ENCODE assay signal across 8 cellular contexts in the genomic region with DNA sequence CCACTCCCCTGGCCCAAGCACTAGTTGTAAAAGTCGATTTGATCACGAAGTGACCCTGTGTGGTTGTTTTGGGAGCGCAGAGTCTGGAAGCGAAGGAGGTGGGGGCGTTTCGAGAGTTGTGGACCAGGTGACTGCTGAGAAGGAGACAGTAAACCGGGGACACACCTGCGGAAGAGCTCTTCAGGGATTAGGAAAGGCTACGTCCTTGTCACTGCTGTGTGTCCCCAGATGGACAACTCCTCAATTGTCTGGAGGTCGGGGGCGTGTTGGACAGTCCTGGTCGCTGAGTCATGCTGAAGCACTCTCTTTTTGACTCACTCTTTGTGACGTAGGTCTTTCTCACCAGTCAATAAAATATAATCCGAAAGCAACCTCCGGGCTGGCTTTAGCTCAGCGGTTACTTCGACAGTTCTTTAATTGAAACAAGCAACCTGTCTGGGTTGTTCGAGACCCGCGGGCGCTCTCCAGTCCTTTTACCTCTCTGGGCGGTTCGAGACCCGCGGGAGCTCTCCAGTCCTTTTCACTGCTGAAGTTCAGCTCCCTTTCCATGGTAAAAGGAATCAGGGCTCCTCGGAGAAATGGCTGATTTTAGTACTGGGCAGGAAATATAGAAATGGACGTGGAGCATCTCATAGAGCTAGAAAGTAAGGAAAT. TPM values are rescaled to one million over a fixed set of nuclear protein-coding genes. Genes with fewer than 3 reads are reported as not detected.
DNase-seq lines count a peak whose midpoint lies in the region; ATAC-seq and TF ChIP-seq lines count a peak whose summit lies in the region.

No MANE protein-coding gene starts in this region.

- H3K4me1 Mint-ChIP-seq in nephron = peaks cover 5% of the 10 kb centered on the region

- peak; percentile 46 for DNase-seq in DMS153 treated with DMSO at 0.1 percent for 48 hours (lab: John Stamatoyannopoulos, UW; ENCODE audit: unreplicated experiment)
- peak; percentile 80 for DNase-seq in KG1 (lab: John Stamatoyannopoulos, UW)
- peak; percentile 95 for DNase-seq in RWPE1 (ENCODE audit: low spot score)
- DNase-seq in activated effector memory CD4-positive, alpha-beta T cell treated with anti-CD3 and anti-CD28 coated beads, Interleukin-2, amount 50 U/mL, for 16 hours = peak; percentile 92
- peak; percentile 96 for DNase-seq in fibroblast of the aortic adventitia (ENCODE audit: low read depth)
- DNase-seq in stimulated activated naive CD4-positive, alpha-beta T cell treated with Interleukin-2 at 50 U/mL for 16 hours (lab: John Stamatoyannopoulos, UW) = peak; percentile 77

- POLR2A ChIA-PET in RWPE1 (lab: Yijun Ruan, JAX; ENCODE audit: low non-redundant PET) = no interaction called here

- peak overlapping the region; percentile 88 for H3K27ac ChIP-seq in RWPE1

- peak overlapping the region; percentile 52 to 82 (median 55) for H3K27ac Mint-ChIP-seq in nephron

- H3K4me3 ChIP-seq in fibroblast of the aortic adventitia (ENCODE audit: low read depth, low read length) = peak overlapping the region; percentile 67

- TF ChIP-seq CTCF in RWPE1 (conservative IDR thresholded peaks at IDR 0.05; ENCODE audit: low read depth) (no peak), fibroblast of the aortic adventitia (IDR thresholded peaks at IDR 0.05; ENCODE audit: insufficient read depth, low read length) (no peak), nephron (IDR thresholded peaks at IDR 0.05; ENCODE audit: unreplicated experiment in 3 of 3) (no peak)

- peak overlapping the region; percentile 86 to 90 (median 89) for H3K4me3 Mint-ChIP-seq in nephron

- H3K9me3 Mint-ChIP-seq in nephron = peaks cover 5% of the 10 kb centered on the region

- ATAC-seq in GM21786 (IDR thresholded peaks at IDR 0.05; ENCODE audit: unreplicated experiment) = peak; percentile 94

- CTCF ChIA-PET in RWPE1 (lab: Yijun Ruan, JAX) = interaction anchor here (0.6 to 1.0 kb wide), 4 partner anchors 15 to 206 kb away, joined by 3 to 4 read pairs (median 4); no protein-coding TSS in a partner anchor

- peaks cover 5% of the 10 kb centered on the region for H3K27me3 Mint-ChIP-seq in nephron (ENCODE audit: low read depth)

- H3K36me3 Mint-ChIP-seq in nephron (ENCODE audit: low read depth) = peaks cover 15% of the 10 kb centered on the region

RNA-seq across cellular contexts. Expression of gene ZMAT2, which starts 10.8 kb away (rescaled TPM):
- 37.2 and 118 TPM in 2 replicates for total RNA-seq in fibroblast of the aortic adventitia (ENCODE audit: low replicate concordance)

RNA-seq across cellular contexts. Expression of gene HARS2, which starts 19.8 kb away (rescaled TPM):
- total RNA-seq in fibroblast of the aortic adventitia (ENCODE audit: low replicate concordance) = 22.7 and 39.0 TPM in 2 replicates

RNA-seq across cellular contexts. Expression of gene HARS1, which starts 19.9 kb away (rescaled TPM):
- total RNA-seq in fibroblast of the aortic adventitia (ENCODE audit: low replicate concordance) = 52.2 and 62.9 TPM in 2 replicates

RNA-seq across cellular contexts. Expression of gene DND1, which starts 37.6 kb away (rescaled TPM):
- 0.18 TPM in 1 of 2 replicates, not detected in the other for total RNA-seq in fibroblast of the aortic adventitia (ENCODE audit: low replicate concordance)

RNA-seq across cellular contexts. Expression of gene WDR55, which starts 46.3 kb away (rescaled TPM):
- 12.8 and 21.9 TPM in 2 replicates for total RNA-seq in fibroblast of the aortic adventitia (ENCODE audit: low replicate concordance)

Comparison
In these comparisons a context has a peak if more than half of its experiments do, and no peak if none do; other contexts are left out.
1. Peak in every context shown above with its lines: DNase-seq, ATAC-seq, H3K4me3 ChIP-seq and H3K27ac ChIP-seq.
2. DNase-seq: peak in every context shown above with its lines; median percentile 96 in fibroblast of the aortic adventitia; 95 in RWPE1; 92 in activated effector memory CD4-positive, alpha-beta T cell treated with anti-CD3 and anti-CD28 coated beads, Interleukin-2, amount 50 U/mL, for 16 hours; 80 in KG1; 77 in stimulated activated naive CD4-positive, alpha-beta T cell treated with Interleukin-2 at 50 U/mL for 16 hours; 46 in DMS153 treated with DMSO at 0.1 percent for 48 hours.